19 cellular contexts compared by ENCODE assay signal in genomic region chr6:14464049-14464448, GRCh38.
DNase-seq lines count a peak whose midpoint lies in the region; ATAC-seq, FAIRE-seq and TF ChIP-seq lines count a peak whose summit lies in the region.
"Had no signal": no experiment of that assay in that cellular context is flagged by ENCODE, and none has a peak within 500 bp of the region (broad histone marks: within the 10 kb centered on the region; RNA-seq: fewer than 3 reads in every experiment).

No MANE protein-coding gene starts in this region.

- H3K36me3 ChIP-seq in K562 (ENCODE audit: control insufficient read depth, insufficient read depth, low read length) (no peaks in the 10 kb centered on the region), keratinocyte (ENCODE audit: control insufficient read depth in 2 of 2, extremely low read depth in 1 of 2, insufficient read depth in 2 of 2, low read length in 2 of 2) (no peaks in the 10 kb centered on the region), transverse colon (no peaks in the 10 kb centered on the region)
- H3K36me3 ChIP-seq: adrenal gland had no signal

- H3K4me3 ChIP-seq in K562 (no peak overlapping the region), keratinocyte (ENCODE audit: control insufficient read depth in 2 of 3, extremely low read depth in 1 of 3, insufficient read depth in 2 of 3, low read depth in 1 of 3, low read length in 3 of 3) (no peak overlapping the region), transverse colon (no peak overlapping the region)
- H3K4me3 ChIP-seq: adrenal gland, dorsolateral prefrontal cortex, psoas muscle had no signal

- CTCF ChIA-PET in K562 (lab: Yijun Ruan, JAX; ENCODE audit: low intra/inter-chr PET ratio) = no interaction called here

- POLR2A ChIA-PET in K562 (lab: Yijun Ruan, JAX) = interaction anchor here (0.6 to 2.7 kb wide), 4 partner anchors 9 to 464 kb away, joined by 3 to 10 read pairs (median 5); no protein-coding TSS in a partner anchor

- no peak overlapping the region for H3K9ac ChIP-seq in K562 (ENCODE audit: insufficient read depth in 1 of 2, low read depth in 2 of 2, low read length in 2 of 2)
- no peak overlapping the region for H3K9ac ChIP-seq in keratinocyte (ENCODE audit: control insufficient read depth, extremely low read depth, insufficient read depth, low read length)

- H3K9me3 ChIP-seq in K562 (replicated peaks; ENCODE audit: control insufficient read depth, insufficient read depth, low read depth, low read length) (no peaks in the 10 kb centered on the region), keratinocyte (ENCODE audit: control insufficient read depth, low read depth, low read length) (no peaks in the 10 kb centered on the region), transverse colon (no peaks in the 10 kb centered on the region)
- H3K9me3 ChIP-seq: adrenal gland, psoas muscle had no signal

- in situ Hi-C loops in K562 (cut with MboI) (no loop called here), transverse colon (cut with MboI; ENCODE audit: low pct_ligation_motif_present in 1 of 4, low pct_unique_long_range_greater_than_20kb in 1 of 4, low sequenced_read_pairs in 3 of 4) (no loop called here)

- BruUV-seq in K562 (replicated peaks; lab: Mats Ljungman, UMichigan) = no TSS peak

- no peak for TF ChIP-seq POLR2A in K562 (conservative IDR thresholded peaks at IDR 0.05)
- no peak for TF ChIP-seq POLR2A in transverse colon (IDR thresholded peaks at IDR 0.05)

- no peak; the same call in 1 of the 2 replicates for TF ChIP-seq EP300 in K562 (IDR thresholded peaks at IDR 0.05; ENCODE audit: low read length)
- no peak for TF ChIP-seq EP300 in transverse colon (IDR thresholded peaks at IDR 0.05; ENCODE audit: low read depth)

- TF ChIP-seq RAD21 in K562 (CRISPR knock-in tag; conservative IDR thresholded peaks at IDR 0.05 in 1 of 2, IDR thresholded peaks at IDR 0.05 in 1 of 2) = peak; percentile 61 to 74

- H4K20me1 ChIP-seq in K562 (replicated peaks; ENCODE audit: control insufficient read depth, insufficient read depth, low read length) (no peaks in the 10 kb centered on the region), keratinocyte (ENCODE audit: control insufficient read depth, extremely low read depth, insufficient read depth, low read length) (no peaks in the 10 kb centered on the region)

- TF ChIP-seq CTCF in C4-2B (conservative IDR thresholded peaks at IDR 0.05) (peak; percentile 13; the same call in 1 of the 2 replicates), K562 (IDR thresholded peaks at IDR 0.05 in 2 of 3, conservative IDR thresholded peaks at IDR 0.05 in 1 of 3; ENCODE audit: insufficient read depth in 2 of 3, low read depth in 1 of 3, low read length in 3 of 3) (peak; percentile 43 to 92 (median 78); a peak in 5 of 6 replicates), keratinocyte (optimal IDR thresholded peaks at IDR 0.05 in 1 of 3, IDR thresholded peaks at IDR 0.05 in 1 of 3, conservative IDR thresholded peaks at IDR 0.05 in 1 of 3; ENCODE audit: extremely low read depth in 1 of 3, insufficient read depth in 2 of 3, low read length in 3 of 3) (no peak), transverse colon (IDR thresholded peaks at IDR 0.05) (peak in 1 of 5 experiments; percentile 9)

- FAIRE-seq in HTR-8/SVneo (lab: Jason Lieb, UNC) (peak; percentile 68), K562 (lab: Jason Lieb, UNC) (peak; percentile 83), keratinocyte (lab: Jason Lieb, UNC) (peak; percentile 41)
- FAIRE-seq: G401.6, GM18507 had no signal

- H2AFZ ChIP-seq in K562 (ENCODE audit: low read depth, low read length) (peak overlapping the region; percentile 83), keratinocyte (ENCODE audit: control insufficient read depth, low read length) (no peak overlapping the region)

- intact Hi-C loops in K562 (cut with micrococcal nuclease) = no loop called here
- intact Hi-C loops in transverse colon (cut with DNase I; ENCODE audit: low total_unique reads) = no loop called here

- 2% methylated on average over 5 of the region's 5 CpGs for WGBS in K562 (ENCODE audit: insufficient coverage, low coverage, missing lambda C conversion rate)
- 46 to 77% methylated on average over 2 to 5 of the region's 5 CpGs for WGBS in transverse colon (ENCODE audit: low coverage in 1 of 2), 2 donors

- no peaks in the 10 kb centered on the region for H3K9me1 ChIP-seq in K562 (ENCODE audit: control insufficient read depth, insufficient read depth, low read length)
- H3K9me1 ChIP-seq in keratinocyte (ENCODE audit: control insufficient read depth, extremely low read depth, insufficient read depth, low read length) = no peaks in the 10 kb centered on the region

- H3K27ac ChIP-seq in C4-2B (no peak overlapping the region), K562 (ENCODE audit: extremely low read depth, low read depth, low read length) (no peak overlapping the region; the same call in 2 of the 3 replicates), keratinocyte (ENCODE audit: control insufficient read depth, insufficient read depth, low read length) (no peak overlapping the region), transverse colon (no peak overlapping the region)
- H3K27ac ChIP-seq: adrenal gland, dorsolateral prefrontal cortex, psoas muscle had no signal

- dilution Hi-C loops in keratinocyte (cut with MboI; ENCODE audit: extremely low pct_ligation_motif_present, low sequenced_read_pairs) = no loop called here

- DNase-seq in HTR-8/SVneo (ENCODE audit: insufficient read length, low spot score) = no peak
- peak; percentile 69 to 81 (median 72) for DNase-seq in K562 (ENCODE audit: extremely low read depth in 1 of 4, low spot score in 3 of 4)
- no peak for DNase-seq in keratinocyte (ENCODE audit: low read depth, low spot score)
- no peak for DNase-seq in transverse colon
- DNase-seq in cerebellum (ENCODE audit: low spot score) = no peak
- DNase-seq: activated CD4-positive, alpha-beta T cell treated with anti-CD3 and anti-CD28 coated beads for 1 hour; activated T-cell treated with anti-CD3 and anti-CD28 coated beads, Interleukin-2, amount 50 U/mL, for 1 hour; adrenal gland; KBM-7; NCI-H2029; psoas muscle; stimulated activated CD4-positive, alpha-beta T cell treated with anti-CD3 and anti-CD28 coated beads, Interleukin-4, amount 100 ng/mL, for 1 hour had no signal

- no peaks in the 10 kb centered on the region for H3K79me2 ChIP-seq in K562 (ENCODE audit: control insufficient read depth, insufficient read depth, low read length)
- H3K79me2 ChIP-seq in keratinocyte (ENCODE audit: control insufficient read depth, insufficient read depth, low read length) = no peaks in the 10 kb centered on the region

- ATAC-seq in K562 = peak; percentile 90
- ATAC-seq in HG02885 (IDR thresholded peaks at IDR 0.05; ENCODE audit: poor library complexity, unreplicated experiment) = no peak
- ATAC-seq in HG03571 (IDR thresholded peaks at IDR 0.05; ENCODE audit: unreplicated experiment) = no peak
- ATAC-seq: psoas muscle; stimulated activated effector memory CD8-positive, alpha-beta T cell treated with anti-CD3 and anti-CD28 coated beads, Interleukin-12 subunit alpha, Interleukin-12 subunit beta, amount 100 ng/mL, for 72 hours had no signal

- H3K4me1 ChIP-seq in K562 (replicated peaks in 1 of 2; ENCODE audit: control insufficient read depth in 2 of 2, insufficient read depth in 2 of 2, low read length in 2 of 2) (peaks cover 3 to 15% of the 10 kb centered on the region in 2 experiments; a peak in 4 of 5 replicates), keratinocyte (ENCODE audit: control insufficient read depth, extremely low read depth, insufficient read depth, low read length) (peaks cover 3% of the 10 kb centered on the region), transverse colon (no peaks in the 10 kb centered on the region)
- H3K4me1 ChIP-seq: adrenal gland, psoas muscle had no signal

- no peaks in the 10 kb centered on the region for H3K27me3 ChIP-seq in K562 (ENCODE audit: control insufficient read depth in 2 of 2, insufficient read depth in 2 of 2, low read length in 2 of 2)
- H3K27me3 ChIP-seq in keratinocyte (ENCODE audit: control insufficient read depth, extremely low read depth, insufficient read depth, low read length) = no peaks in the 10 kb centered on the region
- H3K27me3 ChIP-seq in transverse colon = no peaks in the 10 kb centered on the region
- H3K27me3 ChIP-seq: adrenal gland had no signal

- H3K4me2 ChIP-seq in K562 (ENCODE audit: insufficient read depth, low read length) (peak overlapping the region; percentile 1; the same call in 1 of the 2 replicates), keratinocyte (ENCODE audit: control insufficient read depth, extremely low read depth, insufficient read depth, low read depth, low read length) (no peak overlapping the region)

TF ChIP-seq in K562, 482 proteins besides CTCF, POLR2A, EP300 and RAD21 (continues in another document):
- TF ChIP-seq ATF6 (CRISPR knock-in tag; IDR thresholded peaks at IDR 0.05) (no peak), ZBTB8A (IDR thresholded peaks at IDR 0.05; ENCODE audit: partially characterized antibody) (no peak), MCM2 (IDR thresholded peaks at IDR 0.05; ENCODE audit: low read depth) (no peak), TFAM (CRISPR knock-in tag; conservative IDR thresholded peaks at IDR 0.05) (no peak), CXXC5 (CRISPR knock-in tag; IDR thresholded peaks at IDR 0.05) (peak; percentile 37; the same call in 1 of the 2 replicates), MTA2 (IDR thresholded peaks at IDR 0.05; ENCODE audit: low read depth) (no peak), BRD9 (IDR thresholded peaks at IDR 0.05; ENCODE audit: low read depth, partially characterized antibody) (no peak), NBN (IDR thresholded peaks at IDR 0.05; ENCODE audit: low read depth) (no peak)

Comparison
In these comparisons a context has a peak if more than half of its experiments do, and no peak if none do; other contexts are left out.
1. CTCF ChIP-seq: peak in C4-2B (single experiment) and K562 (3 of 3); none in keratinocyte (0 of 3).
2. DNase-seq: peak in K562 (4 of 4); none in HTR-8/SVneo (single experiment), keratinocyte (single experiment), transverse colon (single experiment) and cerebellum (single experiment).